14 cellular contexts compared by ENCODE assay signal in the genomic region with DNA sequence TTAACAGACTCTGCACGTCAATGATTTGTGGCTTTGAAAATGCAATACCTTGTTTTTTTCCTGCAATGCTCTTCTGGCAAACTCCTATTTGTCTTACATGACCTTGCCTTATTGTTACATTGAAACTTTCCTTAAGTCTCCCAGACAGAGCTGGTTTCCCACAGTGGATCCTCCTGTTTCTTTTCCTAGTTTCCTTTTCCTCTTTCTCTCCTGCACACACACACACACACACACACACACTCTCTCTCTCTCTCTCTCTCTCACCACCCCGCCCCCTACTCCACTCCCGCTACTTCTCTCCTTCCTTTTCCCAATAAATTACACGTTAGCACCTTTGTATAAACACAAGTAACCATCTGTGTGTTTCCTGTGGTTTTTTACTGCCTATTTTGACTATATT. TPM values are rescaled to one million over a fixed set of nuclear protein-coding genes. Genes with fewer than 3 reads are reported as not detected.
A peak's percentile ranks its signal among the peaks of the same experiment; 100 is the strongest.
DNase-seq lines count a peak whose midpoint lies in the region; ATAC-seq, FAIRE-seq and TF ChIP-seq lines count a peak whose summit lies in the region.
"Had no signal": no experiment of that assay in that cellular context is flagged by ENCODE, and none has a peak within 500 bp of the region (broad histone marks: within the 10 kb centered on the region; RNA-seq: fewer than 3 reads in every experiment).

No MANE protein-coding gene starts in this region.

- dilution Hi-C loops in endothelial cell of umbilical vein (cut with MboI; ENCODE audit: extremely low pct_ligation_motif_present, low sequenced_read_pairs), result no loop called here

- no peak overlapping the region for H2AFZ ChIP-seq in endothelial cell of umbilical vein (ENCODE audit: low read depth, low read length)
- no peak overlapping the region for H2AFZ ChIP-seq in smooth muscle cell (ENCODE audit: low read depth)

- 71% methylated on average over 4 of the region's 4 CpGs for WGBS in smooth muscle cell (ENCODE audit: low lambda C conversion rate)

- H3K4me2 ChIP-seq in endothelial cell of umbilical vein (ENCODE audit: insufficient read depth, low read length), result peak overlapping the region; percentile 97
- H3K4me2 ChIP-seq in smooth muscle cell, result no peak overlapping the region

- H3K9me1 ChIP-seq in endothelial cell of umbilical vein (replicated peaks; ENCODE audit: control insufficient read depth, extremely low read depth, insufficient read depth, low read length), result no peaks in the 10 kb centered on the region

- H3K4me1 ChIP-seq in endothelial cell of umbilical vein (ENCODE audit: control insufficient read depth, extremely low read depth, insufficient read depth, low read length) (peaks cover 30% of the 10 kb centered on the region), smooth muscle cell (ENCODE audit: low read depth) (peaks cover 24% of the 10 kb centered on the region), Peyer's patch (peaks cover 4 to 26% (median 15%) of the 10 kb centered on the region in 4 donors)

- H3K36me3 ChIP-seq in endothelial cell of umbilical vein (ENCODE audit: control insufficient read depth in 2 of 2, extremely low read depth in 1 of 2, insufficient read depth in 2 of 2, low read length in 2 of 2), result peaks cover 0 to 9% of the 10 kb centered on the region in 2 experiments
- H3K36me3 ChIP-seq in smooth muscle cell (ENCODE audit: low read depth), result no peaks in the 10 kb centered on the region
- H3K36me3 ChIP-seq in Peyer's patch, result no peaks in the 10 kb centered on the region

- TF ChIP-seq POLR2A in endothelial cell of umbilical vein (IDR thresholded peaks at IDR 0.05; ENCODE audit: low read depth, low read length) (no peak), Peyer's patch (IDR thresholded peaks at IDR 0.05) (no peak)

- peaks cover 15% of the 10 kb centered on the region for H3F3A ChIP-seq in smooth muscle cell (ENCODE audit: low read depth)

- H3K9me3 Mint-ChIP-seq in activated naive CD4-positive, alpha-beta T cell treated with anti-CD3 and anti-CD28 coated beads, Interleukin-2, amount 50 U/mL, for 24 hours, result no peaks in the 10 kb centered on the region
- H3K9me3 Mint-ChIP-seq: naive thymus-derived CD4-positive, alpha-beta T cell had no signal

- H3K4me3 Mint-ChIP-seq in activated naive CD4-positive, alpha-beta T cell treated with anti-CD3 and anti-CD28 coated beads, Interleukin-2, amount 50 U/mL, for 24 hours, result peak overlapping the region; percentile 67
- H3K4me3 Mint-ChIP-seq: CD14-positive monocyte had no signal

- H3K9ac ChIP-seq in endothelial cell of umbilical vein (replicated peaks; ENCODE audit: extremely low read depth, insufficient read depth, low read length), result no peak overlapping the region
- H3K9ac ChIP-seq in smooth muscle cell (ENCODE audit: low read depth), result no peak overlapping the region

- no peak overlapping the region for H3K27ac Mint-ChIP-seq in activated naive CD4-positive, alpha-beta T cell treated with anti-CD3 and anti-CD28 coated beads, Interleukin-2, amount 50 U/mL, for 24 hours

- no peak overlapping the region for H3K27ac ChIP-seq in endothelial cell of umbilical vein (ENCODE audit: insufficient read depth, low read depth, low read length)
- no peak overlapping the region for H3K27ac ChIP-seq in smooth muscle cell (ENCODE audit: low read depth)
- no peak overlapping the region for H3K27ac ChIP-seq in Peyer's patch

- intact Hi-C loops in endothelial cell of umbilical vein (cut with micrococcal nuclease), result loop anchor here (5.0 kb wide), 2 partner anchors 51 to 111 kb away; no protein-coding TSS in a partner anchor

- no peak for DNase-seq in activated naive CD4-positive, alpha-beta T cell treated with anti-CD3 and anti-CD28 coated beads, Interleukin-2, amount 50 U/mL, for 16 hours
- DNase-seq in NCI-H69 (lab: John Stamatoyannopoulos, UW) (peak; percentile 4), endothelial cell of umbilical vein (ENCODE audit: low read depth, low spot score) (peak; percentile 57), smooth muscle cell (lab: John Stamatoyannopoulos, UW; ENCODE audit: unreplicated experiment) (no peak), Peyer's patch (no peak)
- DNase-seq: naive thymus-derived CD4-positive, alpha-beta T cell; NCI-H510A treated with DMSO at 0.1 percent for 48 hours; stimulated activated CD4-positive, alpha-beta T cell treated with anti-CD3 and anti-CD28 coated beads, Interleukin-15, amount 100 ng/mL, for 24 hours; stimulated activated naive CD8-positive, alpha-beta T cell treated with anti-CD3 and anti-CD28 coated beads, Interleukin-15, Interleukin-2, amounts not matched to agents 100 U/mL and 50 U/mL, for 24 hours; T1000 had no signal

- H3K36me3 Mint-ChIP-seq in activated naive CD4-positive, alpha-beta T cell treated with anti-CD3 and anti-CD28 coated beads, Interleukin-2, amount 50 U/mL, for 24 hours, result peaks cover 8% of the 10 kb centered on the region

- H3K27me3 ChIP-seq in endothelial cell of umbilical vein (ENCODE audit: control insufficient read depth in 2 of 2, insufficient read depth in 2 of 2, low read length in 2 of 2), result no peaks in the 10 kb centered on the region
- H3K27me3 ChIP-seq in smooth muscle cell (ENCODE audit: low read depth), result no peaks in the 10 kb centered on the region
- no peaks in the 10 kb centered on the region for H3K27me3 ChIP-seq in Peyer's patch

- ATAC-seq in HG03280 (IDR thresholded peaks at IDR 0.05; ENCODE audit: unreplicated experiment) (no peak), GM21723 (IDR thresholded peaks at IDR 0.05; ENCODE audit: unreplicated experiment) (no peak)
- ATAC-seq: naive thymus-derived CD4-positive, alpha-beta T cell; stimulated activated naive CD8-positive, alpha-beta T cell treated with anti-CD3 and anti-CD28 coated beads, Interleukin-15, Interleukin-2, amounts not matched to agents 100 U/mL and 50 U/mL, for 24 hours had no signal

- H3K4me3 ChIP-seq in endothelial cell of umbilical vein (replicated peaks in 1 of 3; ENCODE audit: insufficient read depth in 1 of 3, low read depth in 1 of 3, low read length in 3 of 3) (no peak overlapping the region), smooth muscle cell (peak overlapping the region; percentile 90), Peyer's patch (no peak overlapping the region)

- TF ChIP-seq CTCF in endothelial cell of umbilical vein (IDR thresholded peaks at IDR 0.05; ENCODE audit: extremely low read depth in 1 of 2, insufficient read depth in 1 of 2, low read depth in 1 of 2, low read length in 2 of 2), result no peak
- no peak for TF ChIP-seq CTCF in smooth muscle cell (IDR thresholded peaks at IDR 0.05; ENCODE audit: borderline replicate concordance, insufficient read depth, poor library complexity, severe bottlenecking)
- no peak for TF ChIP-seq CTCF in Peyer's patch (IDR thresholded peaks at IDR 0.05)

- H3K9me3 ChIP-seq in endothelial cell of umbilical vein (replicated peaks; ENCODE audit: control insufficient read depth, insufficient read depth, low read length), result no peaks in the 10 kb centered on the region
- no peaks in the 10 kb centered on the region for H3K9me3 ChIP-seq in smooth muscle cell (replicated peaks; ENCODE audit: low read depth)
- H3K9me3 ChIP-seq in Peyer's patch, result no peaks in the 10 kb centered on the region

- FAIRE-seq in endothelial cell of umbilical vein (lab: Jason Lieb, UNC), result no peak

- peaks cover 24% of the 10 kb centered on the region for H3K4me1 Mint-ChIP-seq in activated naive CD4-positive, alpha-beta T cell treated with anti-CD3 and anti-CD28 coated beads, Interleukin-2, amount 50 U/mL, for 24 hours

- H4K20me1 ChIP-seq in endothelial cell of umbilical vein (replicated peaks; ENCODE audit: control insufficient read depth, extremely low read depth, insufficient read depth, low read length), result peaks cover 4% of the 10 kb centered on the region
- H4K20me1 ChIP-seq in smooth muscle cell (ENCODE audit: low read depth), result peaks cover 21% of the 10 kb centered on the region

- H3K27me3 Mint-ChIP-seq in activated naive CD4-positive, alpha-beta T cell treated with anti-CD3 and anti-CD28 coated beads, Interleukin-2, amount 50 U/mL, for 24 hours, result no peaks in the 10 kb centered on the region
- H3K27me3 Mint-ChIP-seq: naive thymus-derived CD4-positive, alpha-beta T cell had no signal

- H3K79me2 ChIP-seq in endothelial cell of umbilical vein (ENCODE audit: control insufficient read depth, insufficient read depth, low read length) (peaks cover 38% of the 10 kb centered on the region), smooth muscle cell (ENCODE audit: low read depth) (peaks cover 42% of the 10 kb centered on the region)

- no TSS peak for BruUV-seq in endothelial cell of umbilical vein (replicated peaks; lab: Mats Ljungman, UMichigan)

- CTCF ChIA-PET in endothelial cell of umbilical vein (lab: Charles Lee), result interaction anchor here (1.4 to 2.9 kb wide), 3 partner anchors 16 to 110 kb away, joined by 3 to 14 read pairs (median 9); no protein-coding TSS in a partner anchor

- POLR2A ChIA-PET in endothelial cell of umbilical vein (lab: Charles Lee), result no interaction called here

RNA-seq across cellular contexts. Expression of gene ORC6, which starts 2.3 kb away (rescaled TPM):
- total RNA-seq in endothelial cell of umbilical vein (31.1 and 34.9 TPM in 2 replicates), smooth muscle cell (10.9 and 29.4 TPM in 2 replicates), Peyer's patch (1 to 10 TPM; 1.9 to 9.1 (median 5.1) TPM)
- polyA plus RNA-seq in endothelial cell of umbilical vein (11.1 and 15.9 TPM in 2 replicates), smooth muscle cell (15.6 and 22.4 TPM in 2 replicates)
- 18.5 and 21.3 TPM in 2 replicates for polyA plus RNA-seq in endothelial cell of umbilical vein (2011; cell fraction: cytosol; rRNA removed)
- 20.4 and 30.9 TPM in 2 replicates for polyA plus RNA-seq in endothelial cell of umbilical vein (2011; cell fraction: nucleus; rRNA removed)
- polyA plus RNA-seq in endothelial cell of umbilical vein (2012), result 14.4 and 21.9 TPM in 2 replicates
- polyA minus RNA-seq in endothelial cell of umbilical vein, result 6.0 and 6.5 TPM in 2 replicates
- 13.3 TPM for polyA minus RNA-seq in endothelial cell of umbilical vein (2011; cell fraction: cytosol; rRNA and poly(A)+ RNA removed)
- polyA minus RNA-seq in endothelial cell of umbilical vein (2011; cell fraction: nucleus; rRNA and poly(A)+ RNA removed), result 13.1 and 13.8 TPM in 2 replicates

RNA-seq across cellular contexts. Expression of gene VPS35, which starts 2.7 kb away (rescaled TPM):
- total RNA-seq in endothelial cell of umbilical vein (101 and 102 TPM in 2 replicates), smooth muscle cell (103 and 195 TPM in 2 replicates), Peyer's patch (10 to 100 TPM; 48.1 to 96.2 (median 56.1) TPM)
- polyA plus RNA-seq in endothelial cell of umbilical vein (11.6 and 19.7 TPM in 2 replicates), smooth muscle cell (59.5 and 83.6 TPM in 2 replicates)
- polyA plus RNA-seq in endothelial cell of umbilical vein (2011; cell fraction: cytosol; rRNA removed), result 21.5 and 22.9 TPM in 2 replicates
- 24.0 and 29.1 TPM in 2 replicates for polyA plus RNA-seq in endothelial cell of umbilical vein (2011; cell fraction: nucleus; rRNA removed)
- 87.9 and 126 TPM in 2 replicates for polyA plus RNA-seq in endothelial cell of umbilical vein (2012)
- polyA minus RNA-seq in endothelial cell of umbilical vein, result 32.1 and 43.3 TPM in 2 replicates
- polyA minus RNA-seq in endothelial cell of umbilical vein (2011; cell fraction: cytosol; rRNA and poly(A)+ RNA removed), result 44.7 TPM
- polyA minus RNA-seq in endothelial cell of umbilical vein (2011; cell fraction: nucleus; rRNA and poly(A)+ RNA removed), result 47.1 and 70.2 TPM in 2 replicates

RNA-seq across cellular contexts. Expression of gene MYLK3, which starts 56.4 kb away (rescaled TPM):
- not detected in 2 replicates for total RNA-seq in endothelial cell of umbilical vein
- 0.02 TPM in 1 of 2 replicates, not detected in the other for polyA plus RNA-seq in endothelial cell of umbilical vein
- polyA plus RNA-seq in endothelial cell of umbilical vein (2011; cell fraction: cytosol; rRNA removed), result 0.01 TPM in 1 of 2 replicates, not detected in the other
- 0.07 and 0.10 TPM in 2 replicates for polyA plus RNA-seq in endothelial cell of umbilical vein (2011; cell fraction: nucleus; rRNA removed)
- not detected in 2 replicates for polyA plus RNA-seq in endothelial cell of umbilical vein (2012)
- 0.53 TPM in 1 of 2 replicates, not detected in the other for polyA minus RNA-seq in endothelial cell of umbilical vein
- polyA minus RNA-seq in endothelial cell of umbilical vein (2011; cell fraction: cytosol; rRNA and poly(A)+ RNA removed), result 2.2 TPM
- polyA minus RNA-seq in endothelial cell of umbilical vein (2011; cell fraction: nucleus; rRNA and poly(A)+ RNA removed), result 0.53 TPM in 1 of 2 replicates, not detected in the other
- total RNA-seq in smooth muscle cell, result 0.13 and 0.22 TPM in 2 replicates
- polyA plus RNA-seq in smooth muscle cell, result 0.06 and 0.33 TPM in 2 replicates
- not detected for total RNA-seq in Peyer's patch
- polyA plus RNA-seq: CD14-positive monocyte; naive thymus-derived CD4-positive, alpha-beta T cell had no signal

Comparison
In these comparisons a context has a peak if more than half of its experiments do, and no peak if none do; other contexts are left out.
1. DNase-seq: peak in NCI-H69 (single experiment) and endothelial cell of umbilical vein (single experiment); none in activated naive CD4-positive, alpha-beta T cell treated with anti-CD3 and anti-CD28 coated beads, Interleukin-2, amount 50 U/mL, for 16 hours (single experiment), smooth muscle cell (single experiment) and Peyer's patch (0 of 3).